11 cellular contexts compared by ENCODE assay signal in the genomic region with DNA sequence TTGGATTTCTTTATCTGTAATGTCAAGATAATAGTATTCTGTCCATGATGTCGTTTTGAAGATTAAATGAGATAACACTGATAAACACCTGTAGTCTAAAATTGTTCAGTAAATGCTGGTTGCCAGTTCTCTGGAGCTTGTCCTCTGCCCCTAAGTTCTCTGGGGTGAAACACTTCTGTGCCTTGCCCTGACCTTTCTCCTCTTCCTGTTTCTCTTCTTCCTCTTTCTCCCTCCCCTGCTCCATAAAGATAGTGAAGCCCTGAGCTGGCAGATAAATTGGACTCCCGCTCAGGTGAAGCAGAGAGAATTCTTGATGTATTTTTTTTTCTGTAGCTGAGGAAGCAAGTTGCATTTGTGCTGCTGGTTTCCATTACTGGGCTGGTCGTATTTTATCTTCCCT.
"Had no signal": no experiment of that assay in that cellular context is flagged by ENCODE, and none has a peak within 500 bp of the region (broad histone marks: within the 10 kb centered on the region; RNA-seq: fewer than 3 reads in every experiment).

No MANE protein-coding gene starts in this region.

- H3K27ac ChIP-seq: epithelial cell of prostate, heart left ventricle, pancreas, tibial artery had no signal

- H3K4me1 ChIP-seq: pancreas, tibial artery had no signal

- H3K36me3 ChIP-seq: heart left ventricle, pancreas, tibial artery had no signal

- H3K27ac Mint-ChIP-seq: stimulated activated effector memory CD8-positive, alpha-beta T cell treated with anti-CD3 and anti-CD28 coated beads, Interleukin-12 subunit alpha, Interleukin-12 subunit beta, amount 100 ng/mL, for 72 hours had no signal

- H3K36me3 Mint-ChIP-seq: stimulated activated effector memory CD8-positive, alpha-beta T cell treated with anti-CD3 and anti-CD28 coated beads, Interleukin-12 subunit alpha, Interleukin-12 subunit beta, amount 100 ng/mL, for 72 hours had no signal

- H3K27me3 ChIP-seq: heart left ventricle, pancreas, tibial artery had no signal

- DNase-seq: activated CD4-positive, alpha-beta T cell treated with anti-CD3 and anti-CD28 coated beads for 1 hour; activated CD4-positive, alpha-beta T cell treated with anti-CD3 and anti-CD28 coated beads, Interleukin-2, amount 50 U/mL, for 4 hours; activated naive CD4-positive, alpha-beta T cell treated with anti-CD3 and anti-CD28 coated beads, Interleukin-2, amount 50 U/mL, for 16 hours; foreskin melanocyte; heart left ventricle; mammary epithelial cell; pancreas; T-helper 2 cell; tibial artery had no signal

- H3K4me3 Mint-ChIP-seq: stimulated activated effector memory CD8-positive, alpha-beta T cell treated with anti-CD3 and anti-CD28 coated beads, Interleukin-12 subunit alpha, Interleukin-12 subunit beta, amount 100 ng/mL, for 72 hours had no signal

- H3K9me3 Mint-ChIP-seq: stimulated activated effector memory CD8-positive, alpha-beta T cell treated with anti-CD3 and anti-CD28 coated beads, Interleukin-12 subunit alpha, Interleukin-12 subunit beta, amount 100 ng/mL, for 72 hours had no signal

- H3K9me3 ChIP-seq: pancreas, tibial artery had no signal

- H3K4me3 ChIP-seq: heart left ventricle, pancreas, tibial artery had no signal
